Comparison of ENCODE assay signal across 15 cellular contexts in genomic region chr14:51939727-51940126, GRCh38. TPM values are rescaled to one million over a fixed set of nuclear protein-coding genes. Genes with fewer than 3 reads are reported as not detected.
DNase-seq lines count a peak whose midpoint lies in the region; ATAC-seq and TF ChIP-seq lines count a peak whose summit lies in the region.
"Had no signal": no experiment of that assay in that cellular context is flagged by ENCODE, and none has a peak within 500 bp of the region (broad histone marks: within the 10 kb centered on the region; RNA-seq: fewer than 3 reads in every experiment).

No MANE protein-coding gene starts in this region.

- H3K9me3 ChIP-seq in spleen (no peaks in the 10 kb centered on the region), HAP-1 (no peaks in the 10 kb centered on the region)
- H3K9me3 ChIP-seq: breast epithelium, left ventricle myocardium inferior had no signal

- ATAC-seq in GM18502 (IDR thresholded peaks at IDR 0.05; ENCODE audit: poor library complexity, unreplicated experiment) (peak; percentile 62), HG03442 (IDR thresholded peaks at IDR 0.05; ENCODE audit: unreplicated experiment) (peak; percentile 54)
- ATAC-seq: activated CD4-positive, CD25-positive, alpha-beta regulatory T cell treated with anti-CD3 and anti-CD28 coated beads, Interleukin-2, amount 50 U/mL, for 24 hours; GM23338; heart right ventricle had no signal

- TF ChIP-seq POLR2A in spleen (IDR thresholded peaks at IDR 0.05), result no peak

- peaks cover 0 to 42% (median 5%) of the 10 kb centered on the region in 6 donors for H3K4me1 ChIP-seq in spleen
- peaks cover 26% of the 10 kb centered on the region for H3K4me1 ChIP-seq in HAP-1
- H3K4me1 ChIP-seq: breast epithelium had no signal

- TF ChIP-seq CTCF in fibroblast of mammary gland (conservative IDR thresholded peaks at IDR 0.05; ENCODE audit: control insufficient read depth, insufficient read depth, low read depth, low read length), result no peak
- no peak for TF ChIP-seq CTCF in spleen (IDR thresholded peaks at IDR 0.05 in 8 of 11, conservative IDR thresholded peaks at IDR 0.05 in 3 of 11)

- intact Hi-C loops in spleen (cut with DNase I; ENCODE audit: low total_unique reads), result no loop called here

- in situ Hi-C loops in HAP-1 (cut with MboI; ENCODE audit: low sequenced_read_pairs), result no loop called here

- H3K4me3 ChIP-seq in fibroblast of mammary gland (ENCODE audit: control insufficient read depth, low read depth, low read length) (no peak overlapping the region), spleen (no peak overlapping the region), HAP-1 (no peak overlapping the region)
- H3K4me3 ChIP-seq: breast epithelium, GM23338, heart right ventricle, left ventricle myocardium inferior had no signal

- 43 to 70% (median 65%) methylated on average over 7 of the region's 7 CpGs for WGBS in spleen, 5 donors

- H3K27ac ChIP-seq in spleen, result peak overlapping the region in 6 of 8 donors; percentile 12 to 57 (median 33)
- H3K27ac ChIP-seq: breast epithelium, heart right ventricle, left ventricle myocardium inferior had no signal

- DNase-seq in fibroblast of mammary gland (ENCODE audit: low read depth) (peak; percentile 41), spleen (no peak), NCI-H524 treated with DMSO at 0.1 percent for 48 hours (lab: John Stamatoyannopoulos, UW) (no peak), HAP-1 (ENCODE audit: low spot score in 2 of 2) (no peak), DMS153 (lab: John Stamatoyannopoulos, UW) (no peak)
- DNase-seq: heart right ventricle, left ventricle myocardium inferior, MM.1S, NCI-H2171 treated with DMSO at 0.1 percent for 48 hours, OCI-M1 had no signal

- H3K36me3 ChIP-seq in spleen (peaks cover 0 to 15% (median 0%) of the 10 kb centered on the region in 6 donors), HAP-1 (replicated peaks) (no peaks in the 10 kb centered on the region)
- H3K36me3 ChIP-seq: breast epithelium, heart right ventricle, left ventricle myocardium inferior had no signal

- H3K27me3 ChIP-seq in spleen (replicated peaks in 1 of 7), result no peaks in the 10 kb centered on the region
- H3K27me3 ChIP-seq in HAP-1 (ENCODE audit: low read depth), result no peaks in the 10 kb centered on the region
- H3K27me3 ChIP-seq: breast epithelium, heart right ventricle had no signal

RNA-seq across cellular contexts. Expression of gene RTRAF, which starts 49.6 kb away (rescaled TPM):
- total RNA-seq in spleen, result 10 to 100 TPM; 37.8 to 94.2 (median 87.4) TPM
- 100 to 1,000 TPM; 118 to 184 (median 122) TPM for polyA plus RNA-seq in spleen
